Comparison of ENCODE assay signal across 25 cellular contexts in genomic region chr3:17737591-17737990, GRCh38.
"Had no signal": no experiment of that assay in that cellular context is flagged by ENCODE, and none has a peak within 500 bp of the region (broad histone marks: within the 10 kb centered on the region; RNA-seq: fewer than 3 reads in every experiment).

No MANE protein-coding gene starts in this region.

- H3K9me3 Mint-ChIP-seq: activated naive CD8-positive, alpha-beta T cell treated with anti-CD3 and anti-CD28 coated beads, Interleukin-2, amount 50 U/mL, for 24 hours; endodermal cell; T-helper 1 cell treated with Interleukin-12 subunit alpha and Interleukin-12 subunit beta and Interleukin-4 antibody, amounts not matched to agents 30 μg/mL and 1 μg/mL, for 36 hours; WTC11 had no signal

- DNase-seq: activated CD4-positive, alpha-beta T cell treated with anti-CD3 and anti-CD28 coated beads for 36 hours; activated CD4-positive, alpha-beta T cell treated with anti-CD3 and anti-CD28 coated beads, Interleukin-2, amount 50 U/mL, for 4 hours; activated effector memory CD4-positive, alpha-beta T cell treated with anti-CD3 and anti-CD28 coated beads, Interleukin-2, amount 50 U/mL, for 16 hours; activated naive CD4-positive, alpha-beta T cell treated with anti-CD3 and anti-CD28 coated beads, Interleukin-2, amount 50 U/mL, for 16 hours; activated naive CD8-positive, alpha-beta T cell treated with anti-CD3 and anti-CD28 coated beads, Interleukin-2, amount 50 U/mL, for 24 hours; anterior cingulate cortex; body of pancreas; cortex of kidney; endodermal cell; heart left ventricle; islet precursor cell; left cardiac atrium; posterior cingulate gyrus; sigmoid colon; stimulated activated CD4-positive, alpha-beta T cell treated with anti-CD3 and anti-CD28 coated beads, Interleukin-2, amount 100 ng/mL, for 48 hours; stimulated activated CD8-positive, alpha-beta memory T cell treated with anti-CD3 and anti-CD28 coated beads, Interleukin-4, amount 100 ng/mL, for 48 hours; stimulated activated naive CD4-positive, alpha-beta T cell; T1000; testis; upper lobe of left lung had no signal

- H3K4me1 ChIP-seq: testis had no signal

- H2AFZ ChIP-seq: neural progenitor cell had no signal

- H3K36me3 ChIP-seq: cardiac muscle cell, heart left ventricle, neural progenitor cell, sigmoid colon, upper lobe of left lung had no signal

- H3K27ac ChIP-seq: body of pancreas, cardiac muscle cell, heart left ventricle, neural progenitor cell, sigmoid colon, testis, upper lobe of left lung had no signal

- H3K27me3 ChIP-seq: body of pancreas, cardiac muscle cell, heart left ventricle, neural progenitor cell, sigmoid colon, testis, upper lobe of left lung had no signal

- H3K4me3 ChIP-seq: body of pancreas, cardiac muscle cell, heart left ventricle, neural progenitor cell, sigmoid colon, smooth muscle cell, testis, upper lobe of left lung had no signal

- ATAC-seq: activated CD4-positive, alpha-beta T cell treated with anti-CD3 and anti-CD28 coated beads for 36 hours; activated naive CD8-positive, alpha-beta T cell treated with anti-CD3 and anti-CD28 coated beads, Interleukin-2, amount 50 U/mL, for 24 hours; body of pancreas; heart left ventricle; left cardiac atrium; WTC11 had no signal

- H3K9ac ChIP-seq: neural progenitor cell had no signal

- H3K4me2 ChIP-seq: neural progenitor cell, smooth muscle cell had no signal

- H3K9me3 ChIP-seq: body of pancreas, heart left ventricle, sigmoid colon, testis, upper lobe of left lung had no signal

- H3K4me3 Mint-ChIP-seq: activated CD4-positive, alpha-beta T cell treated with anti-CD3 and anti-CD28 coated beads for 36 hours; activated naive CD8-positive, alpha-beta T cell treated with anti-CD3 and anti-CD28 coated beads, Interleukin-2, amount 50 U/mL, for 24 hours; endodermal cell; neural progenitor cell; T-helper 1 cell treated with Interleukin-12 subunit alpha and Interleukin-12 subunit beta and Interleukin-4 antibody, amounts not matched to agents 30 μg/mL and 1 μg/mL, for 36 hours; WTC11 had no signal

- H3K27me3 Mint-ChIP-seq: activated CD4-positive, alpha-beta T cell treated with anti-CD3 and anti-CD28 coated beads for 36 hours; activated naive CD8-positive, alpha-beta T cell treated with anti-CD3 and anti-CD28 coated beads, Interleukin-2, amount 50 U/mL, for 24 hours had no signal

- H3K27ac Mint-ChIP-seq: activated CD4-positive, alpha-beta T cell treated with anti-CD3 and anti-CD28 coated beads for 36 hours; activated naive CD8-positive, alpha-beta T cell treated with anti-CD3 and anti-CD28 coated beads, Interleukin-2, amount 50 U/mL, for 24 hours; endodermal cell; neural progenitor cell; T-helper 1 cell treated with Interleukin-12 subunit alpha and Interleukin-12 subunit beta and Interleukin-4 antibody, amounts not matched to agents 30 μg/mL and 1 μg/mL, for 36 hours; WTC11 had no signal
